Comparison of ENCODE assay signal across 21 cellular contexts in the genomic region with DNA sequence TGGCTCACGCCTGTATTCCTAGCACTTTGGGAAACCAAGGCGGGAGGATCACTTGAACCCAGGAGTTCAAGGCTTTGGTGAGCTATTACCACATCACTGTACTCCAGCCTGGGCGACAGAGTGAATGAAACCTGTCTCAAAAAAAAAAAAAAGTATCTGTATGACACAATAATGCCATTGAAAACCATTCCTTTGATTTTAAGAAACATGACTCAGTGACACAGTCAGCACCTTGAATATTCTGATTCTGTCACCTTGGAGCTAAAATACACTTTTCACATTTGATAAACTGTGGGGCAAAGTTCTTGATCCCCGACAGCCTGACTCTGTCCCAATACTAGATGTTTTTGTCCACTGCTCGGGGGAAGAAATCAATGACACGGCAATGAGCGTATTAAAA. TPM values are rescaled to one million over a fixed set of nuclear protein-coding genes. Genes with fewer than 3 reads are reported as not detected.
A peak's percentile ranks its signal among the peaks of the same experiment; 100 is the strongest.
DNase-seq lines count a peak whose midpoint lies in the region; ATAC-seq, FAIRE-seq and TF ChIP-seq lines count a peak whose summit lies in the region.
"Had no signal": no experiment of that assay in that cellular context is flagged by ENCODE, and none has a peak within 500 bp of the region (broad histone marks: within the 10 kb centered on the region; RNA-seq: fewer than 3 reads in every experiment).

No MANE protein-coding gene starts in this region.

- H3K4me1 ChIP-seq in HCT116 (ENCODE audit: control insufficient read depth in 1 of 2, insufficient read depth in 2 of 2, low read length in 2 of 2): peaks cover 31 to 64% of the 10 kb centered on the region in 2 experiments

- TF ChIP-seq RAD21 in HCT116 (IDR thresholded peaks at IDR 0.05; ENCODE audit: low read depth): no peak

- peak overlapping the region; percentile 15 for H3K9ac ChIP-seq in HCT116 (ENCODE audit: low read length)
- H3K9ac ChIP-seq: GM23248 had no signal

- H3K27ac Mint-ChIP-seq in activated T-cell treated with anti-CD3 and anti-CD28 coated beads, Interleukin-2, amount 50 U/mL, for 24 hours: peak overlapping the region; percentile 7
- H3K27ac Mint-ChIP-seq in brain: peak overlapping the region in 3 of 5 experiments; percentile 24 to 69 (median 56)

- intact Hi-C loops in HCT116 (cut with micrococcal nuclease): no loop called here

- no peak for TF ChIP-seq POLR2A in HCT116 (IDR thresholded peaks at IDR 0.05; ENCODE audit: borderline replicate concordance, extremely low read depth, insufficient read depth, insufficient read length)

- RAD21 ChIA-PET in HCT116 (lab: Charles Lee; ENCODE audit: low non-redundant PET in 1 of 2, low total read pairs in 2 of 2, uncharacterized antibody in 2 of 2, unreplicated experiment in 2 of 2): no interaction called here

- no peak overlapping the region for H3K4me3 Mint-ChIP-seq in activated T-cell treated with anti-CD3 and anti-CD28 coated beads, Interleukin-2, amount 50 U/mL, for 24 hours
- no peak overlapping the region for H3K4me3 Mint-ChIP-seq in brain

- H3K79me2 ChIP-seq in HCT116 (ENCODE audit: insufficient read depth, low read length): no peaks in the 10 kb centered on the region

- POLR2A ChIA-PET in HCT116 (lab: Charles Lee): interaction anchor here (1.3 kb wide), 1 partner anchor 126 kb away, joined by 3 read pairs; no protein-coding TSS in a partner anchor

- no peaks in the 10 kb centered on the region for H3K9me2 ChIP-seq in HCT116 (ENCODE audit: insufficient read depth)

- H3K4me2 ChIP-seq in HCT116 (ENCODE audit: low read length): peak overlapping the region; percentile 74

- H3K9me3 ChIP-seq in HCT116 (ENCODE audit: control insufficient read depth in 1 of 2, insufficient read depth in 1 of 2, low read depth in 1 of 2, low read length in 2 of 2): peaks cover 0 to 14% of the 10 kb centered on the region in 2 experiments; a peak in 1 of 4 replicates
- H3K9me3 ChIP-seq: MG63 had no signal

- ATAC-seq in HCT116 (peak; percentile 29; the same call in 1 of the 2 replicates), left lobe of liver (peak; percentile 50), HG02588 (IDR thresholded peaks at IDR 0.05; ENCODE audit: unreplicated experiment) (no peak)
- ATAC-seq: Panc1 had no signal

- no peak for DNase-seq in activated T-cell treated with anti-CD3 and anti-CD28 coated beads, Interleukin-2, amount 50 U/mL, for 24 hours
- no peak for DNase-seq in activated T-cell treated with anti-CD3 and anti-CD28 coated beads, Interleukin-2, amount 50 U/mL, for 1 hour
- DNase-seq in HCT116 (ENCODE audit: low read depth, low spot score): peak; percentile 47
- DNase-seq in left lobe of liver (ENCODE audit: low spot score): no peak
- no peak for DNase-seq in urothelium cell line (ENCODE audit: low spot score)
- DNase-seq: Calu3, DMS79 treated with DMSO at 0.1 percent for 48 hours, GM23248, H7, IMR-90, KG1, MG63, NCI-H2029 treated with DMSO at 0.1 percent for 48 hours, NCI-H2227 treated with DMSO at 0.1 percent for 48 hours, NCI-H526 treated with DMSO at 0.1 percent for 48 hours, SHP77 treated with DMSO at 0.1 percent for 48 hours had no signal

- H3K9me3 Mint-ChIP-seq in activated T-cell treated with anti-CD3 and anti-CD28 coated beads, Interleukin-2, amount 50 U/mL, for 24 hours: peaks cover 3% of the 10 kb centered on the region
- H3K9me3 Mint-ChIP-seq in brain: peaks cover 8 to 16% (median 12%) of the 10 kb centered on the region in 5 experiments

- H2AFZ ChIP-seq in HCT116 (ENCODE audit: low read depth, low read length, poor library complexity, severe bottlenecking): no peak overlapping the region
- H2AFZ ChIP-seq: GM23248 had no signal

- H3K36me3 ChIP-seq in HCT116 (ENCODE audit: control insufficient read depth in 1 of 2, insufficient read depth in 2 of 2, low read length in 2 of 2): no peaks in the 10 kb centered on the region
- H3K36me3 ChIP-seq: MG63 had no signal

- H3K27me3 Mint-ChIP-seq in activated T-cell treated with anti-CD3 and anti-CD28 coated beads, Interleukin-2, amount 50 U/mL, for 24 hours: no peaks in the 10 kb centered on the region
- peaks cover 14% of the 10 kb centered on the region for H3K27me3 Mint-ChIP-seq in brain

- no peak overlapping the region for H3K4me3 ChIP-seq in HCT116 (replicated peaks in 1 of 2; ENCODE audit: low read depth in 1 of 2, low read length in 2 of 2)
- H3K4me3 ChIP-seq: GM23248, MG63 had no signal

- peaks cover 16% of the 10 kb centered on the region for H3K4me1 Mint-ChIP-seq in activated T-cell treated with anti-CD3 and anti-CD28 coated beads, Interleukin-2, amount 50 U/mL, for 24 hours (ENCODE audit: low read depth)
- H3K4me1 Mint-ChIP-seq in brain: peaks cover 48% of the 10 kb centered on the region

- H3K27me3 ChIP-seq in HCT116 (ENCODE audit: insufficient read depth, low read length): no peaks in the 10 kb centered on the region

- TF ChIP-seq CTCF in HCT116 (IDR thresholded peaks at IDR 0.05 in 2 of 3, conservative IDR thresholded peaks at IDR 0.05 in 1 of 3; ENCODE audit: borderline replicate concordance in 1 of 3, insufficient read depth in 1 of 3, low read depth in 2 of 3, low read length in 2 of 3) (no peak), brain (conservative IDR thresholded peaks at IDR 0.05) (no peak)

- H3K36me3 Mint-ChIP-seq in activated T-cell treated with anti-CD3 and anti-CD28 coated beads, Interleukin-2, amount 50 U/mL, for 24 hours (ENCODE audit: low read depth): no peaks in the 10 kb centered on the region
- no peaks in the 10 kb centered on the region for H3K36me3 Mint-ChIP-seq in brain

- FAIRE-seq in urothelium cell line (lab: Jason Lieb, UNC): no peak

- peak overlapping the region; percentile 33; the same call in 1 of the 2 replicates for H3K27ac ChIP-seq in HCT116 (ENCODE audit: low read depth, low read length)
- H3K27ac ChIP-seq: GM23248 had no signal

- no TSS peak for BruUV-seq in HCT116 (replicated peaks; lab: Mats Ljungman, UMichigan)

- no peaks in the 10 kb centered on the region for H4K20me1 ChIP-seq in HCT116 (ENCODE audit: insufficient read depth)

- CTCF ChIA-PET in HCT116 (lab: Charles Lee): interaction anchor here (1.7 kb wide), 1 partner anchor 127 kb away, joined by 6 read pairs; no protein-coding TSS in a partner anchor

TF ChIP-seq in HCT116, 20 proteins besides CTCF, POLR2A, EP300 and RAD21 (continues in another document):
- TF ChIP-seq EZH2phosphoT487 (IDR thresholded peaks at IDR 0.05; ENCODE audit: borderline replicate concordance) (no peak), POLR2AphosphoS5 (IDR thresholded peaks at IDR 0.05; ENCODE audit: low read depth, low read length) (no peak), SP1 (IDR thresholded peaks at IDR 0.05; ENCODE audit: low read depth) (peak; percentile 61; the same call in 1 of the 2 replicates), SIN3A (IDR thresholded peaks at IDR 0.05; ENCODE audit: low read depth) (no peak), EGR1 (IDR thresholded peaks at IDR 0.05; ENCODE audit: low read depth) (0 out of 2 replicates have a peak, but pooled peaks have one; percentile 6), JUND (IDR thresholded peaks at IDR 0.05) (peak; percentile 68), CBX3 (IDR thresholded peaks at IDR 0.05; ENCODE audit: low read depth) (peak; percentile 19; the same call in 1 of the 2 replicates), ZBTB33 (IDR thresholded peaks at IDR 0.05; ENCODE audit: extremely low read depth, insufficient replicate concordance, low read length) (no peak), REST (IDR thresholded peaks at IDR 0.05; ENCODE audit: low read depth) (no peak)

RNA-seq across cellular contexts. Expression of gene ELFN2, which starts 16.7 kb away (rescaled TPM):
- total RNA-seq in HCT116 (2021; ENCODE audit: unreplicated experiment) (45.4 TPM), left lobe of liver (0.23 TPM)
- polyA plus RNA-seq in HCT116 (2012): 30.1 TPM in 2 replicates
- 3.7 TPM for polyA plus RNA-seq in brain (ENCODE audit: insufficient read depth, low read depth, low replicate concordance)

RNA-seq across cellular contexts. Expression of gene MFNG, which starts 42.2 kb away (rescaled TPM):
- total RNA-seq in HCT116 (2021; ENCODE audit: unreplicated experiment) (4.5 TPM), left lobe of liver (8.0 TPM)
- polyA plus RNA-seq in HCT116 (2012): 3.3 and 3.4 TPM in 2 replicates
- polyA plus RNA-seq in brain (ENCODE audit: insufficient read depth, low read depth, low replicate concordance): 6.8 TPM
- total RNA-seq: GM23248, IMR-90, NCI-H460 had no signal
- polyA plus RNA-seq: BJ, GM23248 had no signal

Comparison
In these comparisons a context has a peak if more than half of its experiments do, and no peak if none do; other contexts are left out.
1. RNA of gene ELFN2, which starts 16.7 kb away (total RNA-seq): 45.4 TPM in HCT116 (single experiment); 0.23 TPM in left lobe of liver (single experiment); every median in the first group is over 10 times any median in the second.